ENCODE assay signal across 8 cellular contexts in the genomic region with DNA sequence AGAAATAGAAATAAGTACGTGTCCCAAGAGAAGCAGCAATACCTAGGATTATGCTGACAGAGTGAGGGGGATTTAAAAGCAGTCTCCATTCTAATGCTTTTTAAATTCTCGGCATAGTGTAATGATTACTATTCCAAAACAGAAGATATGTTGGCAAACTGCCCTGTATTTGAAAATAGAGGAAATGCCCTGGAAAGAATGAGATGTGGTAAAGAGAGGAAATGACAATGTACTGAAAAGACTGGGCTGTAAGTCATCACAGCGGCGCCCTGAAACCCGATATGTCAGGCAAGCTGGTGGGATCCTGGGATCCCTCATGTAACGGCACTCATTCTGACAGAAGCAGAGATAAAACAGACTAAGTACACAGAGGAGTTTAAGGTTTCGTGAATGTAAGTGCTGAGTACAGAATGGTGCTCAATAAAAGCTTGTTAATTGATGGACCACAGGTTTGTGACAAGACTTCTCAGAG.
DNase-seq lines count a peak whose midpoint lies in the region; ATAC-seq and TF ChIP-seq lines count a peak whose summit lies in the region.

No MANE protein-coding gene starts in this region.

- no peak for TF ChIP-seq POLR2A in Peyer's patch (IDR thresholded peaks at IDR 0.05)

- no peaks in the 10 kb centered on the region for H3K27me3 Mint-ChIP-seq in activated CD8-positive, alpha-beta T cell treated with anti-CD3 and anti-CD28 coated beads for 36 hours
- H3K27me3 Mint-ChIP-seq in activated CD8-positive, alpha-beta T cell treated with anti-CD3 and anti-CD28 coated beads, Interleukin-2, amount 10 ng/mL, durations not matched to agents 7 days and 5 days (ENCODE audit: low read depth), result no peaks in the 10 kb centered on the region

- no peak for ATAC-seq in activated CD8-positive, alpha-beta T cell treated with anti-CD3 and anti-CD28 coated beads for 36 hours
- ATAC-seq in activated CD8-positive, alpha-beta T cell treated with anti-CD3 and anti-CD28 coated beads, Interleukin-2, amount 10 ng/mL, durations not matched to agents 7 days and 5 days, result no peak
- ATAC-seq in omental fat pad (ENCODE audit: low FRiP score), result peak; percentile 79
- ATAC-seq in GM19328 (IDR thresholded peaks at IDR 0.05; ENCODE audit: unreplicated experiment), result no peak

- H3K9me3 ChIP-seq in Peyer's patch, result no peaks in the 10 kb centered on the region

- no peak overlapping the region for H3K4me3 Mint-ChIP-seq in activated CD8-positive, alpha-beta T cell treated with anti-CD3 and anti-CD28 coated beads for 36 hours
- no peak overlapping the region for H3K4me3 Mint-ChIP-seq in activated CD8-positive, alpha-beta T cell treated with anti-CD3 and anti-CD28 coated beads, Interleukin-2, amount 10 ng/mL, durations not matched to agents 7 days and 5 days

- peak; percentile 51 for DNase-seq in activated CD8-positive, alpha-beta T cell treated with anti-CD3 and anti-CD28 coated beads for 36 hours
- DNase-seq in activated CD8-positive, alpha-beta T cell treated with anti-CD3 and anti-CD28 coated beads, Interleukin-2, amount 10 ng/mL, durations not matched to agents 7 days and 5 days, result no peak
- DNase-seq in Peyer's patch (peak in 2 of 3 donors; percentile 54 to 59), epithelial cell of proximal tubule (ENCODE audit: low read depth) (peak; percentile 85), omental fat pad (ENCODE audit: low spot score) (no peak), C1 segment of cervical spinal cord (lab: John Stamatoyannopoulos, UW) (no peak), retina (no peak)

- H3K4me3 ChIP-seq in Peyer's patch (no peak overlapping the region), epithelial cell of proximal tubule (ENCODE audit: low read depth, low read length) (peak overlapping the region; percentile 22)

- H3K36me3 ChIP-seq in Peyer's patch, result no peaks in the 10 kb centered on the region

- intact Hi-C loops in activated CD8-positive, alpha-beta T cell treated with anti-CD3 and anti-CD28 coated beads for 36 hours (cut with micrococcal nuclease), result loop anchor here (5.0 kb wide), 1 partner anchor 47 kb away; no protein-coding TSS in a partner anchor

- no peak overlapping the region for H3K27ac Mint-ChIP-seq in activated CD8-positive, alpha-beta T cell treated with anti-CD3 and anti-CD28 coated beads for 36 hours
- H3K27ac Mint-ChIP-seq in activated CD8-positive, alpha-beta T cell treated with anti-CD3 and anti-CD28 coated beads, Interleukin-2, amount 10 ng/mL, durations not matched to agents 7 days and 5 days, result no peak overlapping the region

- POLR2A ChIA-PET in activated CD8-positive, alpha-beta T cell treated with anti-CD3 and anti-CD28 coated beads for 36 hours (lab: Charles Lee), result interaction anchor here (0.8 kb wide), 1 partner anchor 91 kb away, joined by 4 read pairs; no protein-coding TSS in a partner anchor
- POLR2A ChIA-PET in activated CD8-positive, alpha-beta T cell treated with anti-CD3 and anti-CD28 coated beads, Interleukin-2, amount 10 ng/mL, durations not matched to agents 7 days and 5 days (lab: Charles Lee), result no interaction called here

- CTCF ChIA-PET in activated CD8-positive, alpha-beta T cell treated with anti-CD3 and anti-CD28 coated beads for 36 hours (lab: Charles Lee), result no interaction called here
- CTCF ChIA-PET in activated CD8-positive, alpha-beta T cell treated with anti-CD3 and anti-CD28 coated beads, Interleukin-2, amount 10 ng/mL, durations not matched to agents 7 days and 5 days (lab: Charles Lee), result no interaction called here

- H3K27me3 ChIP-seq in Peyer's patch, result no peaks in the 10 kb centered on the region

- no peaks in the 10 kb centered on the region for H3K9me3 Mint-ChIP-seq in activated CD8-positive, alpha-beta T cell treated with anti-CD3 and anti-CD28 coated beads for 36 hours
- no peaks in the 10 kb centered on the region for H3K9me3 Mint-ChIP-seq in activated CD8-positive, alpha-beta T cell treated with anti-CD3 and anti-CD28 coated beads, Interleukin-2, amount 10 ng/mL, durations not matched to agents 7 days and 5 days (ENCODE audit: insufficient read depth)

- H3K4me1 Mint-ChIP-seq in activated CD8-positive, alpha-beta T cell treated with anti-CD3 and anti-CD28 coated beads for 36 hours (ENCODE audit: low read depth), result peaks cover 43% of the 10 kb centered on the region
- peaks cover 35% of the 10 kb centered on the region for H3K4me1 Mint-ChIP-seq in activated CD8-positive, alpha-beta T cell treated with anti-CD3 and anti-CD28 coated beads, Interleukin-2, amount 10 ng/mL, durations not matched to agents 7 days and 5 days (ENCODE audit: low read depth)

- no peaks in the 10 kb centered on the region for H3K36me3 Mint-ChIP-seq in activated CD8-positive, alpha-beta T cell treated with anti-CD3 and anti-CD28 coated beads for 36 hours (ENCODE audit: low read depth)
- peaks cover 7% of the 10 kb centered on the region for H3K36me3 Mint-ChIP-seq in activated CD8-positive, alpha-beta T cell treated with anti-CD3 and anti-CD28 coated beads, Interleukin-2, amount 10 ng/mL, durations not matched to agents 7 days and 5 days (ENCODE audit: low read depth)

- H3K27ac ChIP-seq in Peyer's patch, result peak overlapping the region in 1 of 4 donors; percentile 21

- no peak for TF ChIP-seq CTCF in activated CD8-positive, alpha-beta T cell treated with anti-CD3 and anti-CD28 coated beads for 36 hours (IDR thresholded peaks at IDR 0.05)
- no peak for TF ChIP-seq CTCF in Peyer's patch (IDR thresholded peaks at IDR 0.05)
- no peak for TF ChIP-seq CTCF in epithelial cell of proximal tubule (conservative IDR thresholded peaks at IDR 0.05; ENCODE audit: low read depth, low read length)
- TF ChIP-seq CTCF in omental fat pad (IDR thresholded peaks at IDR 0.05), result no peak

- peaks cover 0 to 7% (median 5%) of the 10 kb centered on the region in 4 donors for H3K4me1 ChIP-seq in Peyer's patch

Comparison
In these comparisons a context has a peak if more than half of its experiments do, and no peak if none do; other contexts are left out.
1. DNase-seq: peak in activated CD8-positive, alpha-beta T cell treated with anti-CD3 and anti-CD28 coated beads for 36 hours (single experiment), Peyer's patch (2 of 3) and epithelial cell of proximal tubule (single experiment); none in activated CD8-positive, alpha-beta T cell treated with anti-CD3 and anti-CD28 coated beads, Interleukin-2, amount 10 ng/mL, durations not matched to agents 7 days and 5 days (single experiment), omental fat pad (single experiment), C1 segment of cervical spinal cord (0 of 14) and retina (single experiment).